In genomic region chr3:33791477-33792166, GRCh38 we compare ENCODE assay signal across 12 cellular contexts. TPM values are rescaled to one million over a fixed set of nuclear protein-coding genes. Genes with fewer than 3 reads are reported as not detected.
A peak's percentile ranks its signal among the peaks of the same experiment; 100 is the strongest.
DNase-seq lines count a peak whose midpoint lies in the region; ATAC-seq and TF ChIP-seq lines count a peak whose summit lies in the region.
"Had no signal": no experiment of that assay in that cellular context is flagged by ENCODE, and none has a peak within 500 bp of the region (broad histone marks: within the 10 kb centered on the region; RNA-seq: fewer than 3 reads in every experiment).

No MANE protein-coding gene starts in this region.

- TF ChIP-seq CTCF in fibroblast of villous mesenchyme (IDR thresholded peaks at IDR 0.05; ENCODE audit: insufficient read depth, low read depth, low read length): no peak
- TF ChIP-seq CTCF in WERI-Rb-1 (IDR thresholded peaks at IDR 0.05; ENCODE audit: low read depth, low read length): no peak

- H3K4me3 ChIP-seq in fibroblast of villous mesenchyme (ENCODE audit: low read depth, low read length) (no peak overlapping the region), WERI-Rb-1 (ENCODE audit: low read depth, low read length) (no peak overlapping the region)
- H3K4me3 ChIP-seq: prostate gland had no signal

- no peak overlapping the region for H3K27ac ChIP-seq in WERI-Rb-1
- H3K27ac ChIP-seq: prostate gland had no signal

- peak; percentile 40 for ATAC-seq in GM21825 (IDR thresholded peaks at IDR 0.05; ENCODE audit: unreplicated experiment)
- no peak for ATAC-seq in GM21576 (IDR thresholded peaks at IDR 0.05; ENCODE audit: unreplicated experiment)

- DNase-seq in AML-193 (lab: John Stamatoyannopoulos, UW) (peak; percentile 97 to 98), RPMI7951 (ENCODE audit: low read depth) (peak; percentile 67), fibroblast of villous mesenchyme (ENCODE audit: low read depth) (peak; percentile 53), LoVo (ENCODE audit: low spot score) (no peak), WERI-Rb-1 (no peak), ureter (ENCODE audit: low spot score) (no peak)
- DNase-seq: amygdala, Caco-2, hippocampal formation had no signal

- H3K27me3 ChIP-seq in WERI-Rb-1 (ENCODE audit: insufficient read depth, low read depth, severe bottlenecking): no peaks in the 10 kb centered on the region

- H3K36me3 ChIP-seq in WERI-Rb-1: no peaks in the 10 kb centered on the region
- H3K36me3 ChIP-seq: prostate gland had no signal

- H3K9me3 ChIP-seq in WERI-Rb-1 (ENCODE audit: severe bottlenecking): no peaks in the 10 kb centered on the region
- H3K9me3 ChIP-seq: Caco-2, prostate gland had no signal

RNA-seq across cellular contexts. Expression of gene PDCD6IP, which starts 6.8 kb away (rescaled TPM):
- 107 and 120 TPM in 2 replicates for total RNA-seq in RPMI7951 (2014; rRNA removed; shearing (Covaris generic))
- total RNA-seq in fibroblast of villous mesenchyme: 165 and 182 TPM in 2 replicates
- total RNA-seq in ureter: 211 TPM

Comparison
In these comparisons a context has a peak if more than half of its experiments do, and no peak if none do; other contexts are left out.
1. DNase-seq: peak in AML-193 (2 of 2), RPMI7951 (single experiment) and fibroblast of villous mesenchyme (single experiment); none in LoVo (single experiment), WERI-Rb-1 (single experiment) and ureter (single experiment).